In genomic region chr2:182077451-182078142, GRCh38 we compare ENCODE assay signal across 8 cellular contexts.
DNase-seq lines count a peak whose midpoint lies in the region; ATAC-seq and TF ChIP-seq lines count a peak whose summit lies in the region.

No MANE protein-coding gene starts in this region.

- TF ChIP-seq RAD21 in IMR-90 (IDR thresholded peaks at IDR 0.05; ENCODE audit: low read length): peak; percentile 87

- H3K4me2 ChIP-seq in IMR-90 (ENCODE audit: low read depth, low read length): peak overlapping the region; percentile 18; the same call in 1 of the 2 replicates

- no peaks in the 10 kb centered on the region for H3K27me3 ChIP-seq in IMR-90 (ENCODE audit: control insufficient read depth, insufficient read depth, low read length)
- H3K27me3 ChIP-seq in kidney epithelial cell (ENCODE audit: control insufficient read depth, insufficient read depth, low read length): no peaks in the 10 kb centered on the region
- H3K27me3 ChIP-seq in thoracic aorta (replicated peaks; ENCODE audit: insufficient read depth): no peaks in the 10 kb centered on the region

- in situ Hi-C loops in IMR-90 (cut with MboI; ENCODE audit: low sequenced_read_pairs): loop anchor here (5.0 to 10.0 kb wide), 2 partner anchors 173 to 340 kb away; no protein-coding TSS in a partner anchor

- CTCF ChIA-PET in IMR-90 (lab: Yijun Ruan, JAX): interaction anchor here (0.6 to 3.3 kb wide), 9 partner anchors 10 to 362 kb away, joined by 3 to 19 read pairs (median 4); no protein-coding TSS in a partner anchor

- peak; percentile 94 for ATAC-seq in IMR-90 (ENCODE audit: low read depth)
- ATAC-seq in thoracic aorta (ENCODE audit: insufficient number of reproducible peaks, low FRiP score, low read depth): peak; percentile 83
- ATAC-seq in HG03097 (IDR thresholded peaks at IDR 0.05; ENCODE audit: low FRiP score, unreplicated experiment): no peak

- 0 out of 3 replicates have a peak overlapping the region, but pooled peaks have one; percentile 40 for H2BK15ac ChIP-seq in IMR-90 (ENCODE audit: low read depth, low read length)

- peak overlapping the region; percentile 35 for H2AFZ ChIP-seq in IMR-90 (replicated peaks; ENCODE audit: low read length, poor library complexity)

- DNase-seq in DMS153 (lab: John Stamatoyannopoulos, UW): peak; percentile 95
- peak; percentile 27 for DNase-seq in GM20000 (ENCODE audit: low spot score)
- peak; percentile 95 for DNase-seq in IMR-90
- DNase-seq in NCI-H82 (lab: John Stamatoyannopoulos, UW): peak; percentile 93
- peak; percentile 61 for DNase-seq in brain pericyte (ENCODE audit: low read depth, low spot score)
- peak; percentile 38 for DNase-seq in kidney epithelial cell (ENCODE audit: low read depth)
- no peak for DNase-seq in thoracic aorta (ENCODE audit: low spot score)

- H2BK120ac ChIP-seq in IMR-90 (ENCODE audit: low read depth, low read length): no peak overlapping the region

- 0 out of 2 replicates have a peak overlapping the region, but pooled peaks have one; percentile 19 for H3K4ac ChIP-seq in IMR-90 (ENCODE audit: low read depth, low read length)

- H2BK20ac ChIP-seq in IMR-90 (ENCODE audit: low read depth, low read length): peak overlapping the region; percentile 38; the same call in 1 of the 2 replicates

- no peak overlapping the region for H2AK9ac ChIP-seq in IMR-90 (replicated peaks; ENCODE audit: low read depth, low read length, poor library complexity)

- H4K5ac ChIP-seq in IMR-90 (ENCODE audit: low read depth, low read length): no peak overlapping the region

- H4K8ac ChIP-seq in IMR-90 (ENCODE audit: low read depth in 2 of 2, low read length in 2 of 2): peak overlapping the region in 1 of 2 experiments; percentile 44; a peak in 2 of 4 replicates

- H3K27ac ChIP-seq in IMR-90 (ENCODE audit: insufficient read depth, low read length) (peak overlapping the region; percentile 73), thoracic aorta (no peak overlapping the region)

- peak overlapping the region; percentile 55; the same call in 1 of the 2 replicates for H3K9ac ChIP-seq in IMR-90 (ENCODE audit: low read depth, low read length)

- H3K36me3 ChIP-seq in IMR-90 (ENCODE audit: control insufficient read depth, insufficient read depth, low read length) (no peaks in the 10 kb centered on the region), kidney epithelial cell (ENCODE audit: control insufficient read depth, insufficient read depth, low read length) (no peaks in the 10 kb centered on the region), thoracic aorta (no peaks in the 10 kb centered on the region)

- POLR2A ChIA-PET in IMR-90 (lab: Charles Lee; ENCODE audit: unreplicated experiment): no interaction called here

- no peak overlapping the region for H3K18ac ChIP-seq in IMR-90 (ENCODE audit: low read depth, low read length)

- TF ChIP-seq CTCF in GM20000 (IDR thresholded peaks at IDR 0.05; ENCODE audit: extremely low read depth, missing control alignments) (peak; percentile 32), IMR-90 (conservative IDR thresholded peaks at IDR 0.05; ENCODE audit: low read depth, low read length) (peak; percentile 82), kidney epithelial cell (IDR thresholded peaks at IDR 0.05; ENCODE audit: insufficient read depth, low read length, poor library complexity, severe bottlenecking) (peak; percentile 63), thoracic aorta (IDR thresholded peaks at IDR 0.05) (peak; percentile 77)

- no peaks in the 10 kb centered on the region for H3K79me1 ChIP-seq in IMR-90 (ENCODE audit: low read depth in 1 of 2, low read length in 2 of 2)

- TF ChIP-seq POLR2A in IMR-90 (IDR thresholded peaks at IDR 0.05; ENCODE audit: low read depth, low read length): no peak

- H3K14ac ChIP-seq in IMR-90 (replicated peaks; ENCODE audit: low read depth, low read length): 0 out of 2 replicates have a peak overlapping the region, but pooled peaks have one; percentile 25

- WGBS in IMR-90 (ENCODE audit: extremely low coverage in 2 of 2, insufficient read length in 1 of 2), 2 experiments: 85% methylated on average over 4 of the region's 11 CpGs; no CpG with 5 or more reads in 1 of the 2 experiments

- peak overlapping the region; percentile 47 for H2BK5ac ChIP-seq in IMR-90 (ENCODE audit: low read depth, low read length, poor library complexity, severe bottlenecking)

- no peaks in the 10 kb centered on the region; the same call in 1 of the 2 replicates for H3K9me1 ChIP-seq in IMR-90 (ENCODE audit: insufficient read depth, low read length)

- H3K4me3 ChIP-seq in IMR-90 (ENCODE audit: insufficient read depth, low read depth, low read length) (no peak overlapping the region), kidney epithelial cell (ENCODE audit: low read depth, low read length) (no peak overlapping the region), thoracic aorta (peak overlapping the region; percentile 19)

- H3K56ac ChIP-seq in IMR-90 (ENCODE audit: extremely low read depth, insufficient read depth, low read length): no peak overlapping the region

- peak overlapping the region; percentile 37; the same call in 1 of the 2 replicates for H4K91ac ChIP-seq in IMR-90 (ENCODE audit: insufficient read depth, low read depth, low read length)

- H3K23ac ChIP-seq in IMR-90 (ENCODE audit: low read depth, low read length): no peak overlapping the region

- BruUV-seq in IMR-90 (replicated peaks; lab: Mats Ljungman, UMichigan): no TSS peak

- dilution Hi-C loops in IMR-90 (cut with HindIII; ENCODE audit: low sequenced_read_pairs, unreplicated experiment): no loop called here

- no peaks in the 10 kb centered on the region for H3K9me3 ChIP-seq in IMR-90 (ENCODE audit: control insufficient read depth, insufficient read depth, low read length)
- H3K9me3 ChIP-seq in thoracic aorta: no peaks in the 10 kb centered on the region

- intact Hi-C loops in IMR-90 (cut with micrococcal nuclease): loop anchor here (1.0 to 5.0 kb wide), 7 partner anchors 9 to 570 kb away; partner anchors contain the start of gene ITPRID2

- no peaks in the 10 kb centered on the region for H4K20me1 ChIP-seq in IMR-90 (ENCODE audit: insufficient read depth, low read length)

- H2AK5ac ChIP-seq in IMR-90 (ENCODE audit: low read depth, low read length): no peak overlapping the region

- H3K4me1 ChIP-seq in IMR-90 (ENCODE audit: control insufficient read depth, insufficient read depth, low read length) (peaks cover 2% of the 10 kb centered on the region; the same call in 1 of the 2 replicates), thoracic aorta (ENCODE audit: control insufficient read depth in 1 of 2, low read depth in 2 of 2) (peaks cover 3 to 7% of the 10 kb centered on the region in 2 donors)

TF ChIP-seq in IMR-90, 13 proteins besides CTCF, POLR2A, EP300 and RAD21:
- peak; percentile 84 for TF ChIP-seq SMC3 (IDR thresholded peaks at IDR 0.05; ENCODE audit: low read depth, low read length)
- TF ChIP-seq FOS (IDR thresholded peaks at IDR 0.05; ENCODE audit: low read depth, low read length): no peak
- TF ChIP-seq RCOR1 (IDR thresholded peaks at IDR 0.05; ENCODE audit: insufficient replicate concordance, low read length): no peak

Comparison
In these comparisons a context has a peak if more than half of its experiments do, and no peak if none do; other contexts are left out.
1. CTCF ChIP-seq: peak in every context shown above with its lines; median percentile 82 in IMR-90; 77 in thoracic aorta; 63 in kidney epithelial cell; 32 in GM20000.